Comparison of ENCODE assay signal across 24 cellular contexts in the genomic region with DNA sequence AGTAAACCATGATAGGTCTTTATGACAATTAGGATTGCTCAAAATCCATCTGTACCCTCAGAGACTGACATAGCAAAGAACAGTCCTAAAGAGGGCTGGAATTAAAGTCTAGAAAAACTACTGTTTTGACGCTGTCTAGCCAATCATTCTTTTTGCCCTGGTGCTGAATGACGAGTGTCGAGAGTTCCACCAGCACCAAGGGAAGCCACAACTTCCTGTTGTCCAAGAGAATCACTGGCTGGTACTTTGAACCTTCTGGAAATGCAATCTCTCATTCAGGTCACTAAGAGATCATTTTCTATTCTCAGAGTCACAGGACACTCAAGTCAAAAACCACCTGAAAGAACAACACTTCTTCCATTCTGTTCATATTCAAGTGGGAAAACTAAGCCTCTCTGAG. TPM values are rescaled to one million over a fixed set of nuclear protein-coding genes. Genes with fewer than 3 reads are reported as not detected.
DNase-seq lines count a peak whose midpoint lies in the region; ATAC-seq and TF ChIP-seq lines count a peak whose summit lies in the region.
"Had no signal": no experiment of that assay in that cellular context is flagged by ENCODE, and none has a peak within 500 bp of the region (broad histone marks: within the 10 kb centered on the region; RNA-seq: fewer than 3 reads in every experiment).

No MANE protein-coding gene starts in this region.

- DNase-seq in GM23248: no peak
- no peak for DNase-seq in HFFc6
- no peak for DNase-seq in chondrocyte (ENCODE audit: low spot score)
- no peak for DNase-seq in thyroid gland
- DNase-seq in T-helper 17 cell: no peak
- DNase-seq: 8988T; ACHN; BE2C; C1 segment of cervical spinal cord; CD4-positive, alpha-beta memory T cell; CD4-positive, CD25-positive, alpha-beta regulatory T cell; CD8-positive, alpha-beta memory T cell; COR-L47; DMS 273 treated with DMSO at 0.1 percent for 48 hours; DMS153; DMS53; DMS79; DND-41; EL; GDM1 had no signal

- no peak for TF ChIP-seq POLR2A in thyroid gland (IDR thresholded peaks at IDR 0.05)

- H3K9me2 ChIP-seq in GM23248 (ENCODE audit: insufficient read depth): no peaks in the 10 kb centered on the region

- intact Hi-C loops in thyroid gland (cut with DNase I): no loop called here

- in situ Hi-C loops in GM23248 (cut with MboI): no loop called here

- WGBS in GM23248 (ENCODE audit: low coverage in 1 of 2, low lambda C conversion rate in 2 of 2, missing lambda C conversion rate in 2 of 2), 2 experiments: 81 to 90% methylated on average over 3 of the region's 3 CpGs
- 91 to 94% methylated on average over 3 of the region's 3 CpGs for WGBS in thyroid gland, 2 donors

- peak overlapping the region; percentile 34 for H3K27ac ChIP-seq in GM23248
- peak overlapping the region in 2 of 3 donors; percentile 20 to 64 for H3K27ac ChIP-seq in thyroid gland
- H3K27ac ChIP-seq: BLaER1 had no signal

- peaks cover 48% of the 10 kb centered on the region for H3K4me1 ChIP-seq in GM23248 (ENCODE audit: insufficient read depth)
- H3K4me1 ChIP-seq in thyroid gland: peaks cover 26 to 36% of the 10 kb centered on the region in 2 donors
- H3K4me1 ChIP-seq: BE2C, BLaER1 had no signal

- TF ChIP-seq CTCF in HFFc6 (IDR thresholded peaks at IDR 0.05) (no peak), chondrocyte (IDR thresholded peaks at IDR 0.05) (no peak), thyroid gland (IDR thresholded peaks at IDR 0.05) (no peak)

- no peaks in the 10 kb centered on the region for H3K27me3 ChIP-seq in GM23248 (replicated peaks; ENCODE audit: insufficient read depth)
- H3K27me3 ChIP-seq in thyroid gland: no peaks in the 10 kb centered on the region
- H3K27me3 ChIP-seq: BE2C, BLaER1 had no signal

- H3K36me3 Mint-ChIP-seq in HFFc6 (ENCODE audit: low read depth): peaks cover 82% of the 10 kb centered on the region
- H3K36me3 Mint-ChIP-seq in chondrocyte (ENCODE audit: low read depth): peaks cover 67% of the 10 kb centered on the region
- H3K36me3 Mint-ChIP-seq in T-helper 17 cell (ENCODE audit: low read depth): no peaks in the 10 kb centered on the region
- H3K36me3 Mint-ChIP-seq: CD14-positive monocyte; CD4-positive, alpha-beta memory T cell; CD4-positive, CD25-positive, alpha-beta regulatory T cell; CD8-positive, alpha-beta memory T cell had no signal

- H3K36me3 ChIP-seq in GM23248 (ENCODE audit: low read depth): peaks cover 85% of the 10 kb centered on the region
- H3K36me3 ChIP-seq in thyroid gland: no peaks in the 10 kb centered on the region
- H3K36me3 ChIP-seq: BE2C, BLaER1 had no signal

- H3K79me2 ChIP-seq in GM23248 (ENCODE audit: insufficient read depth): peaks cover 98% of the 10 kb centered on the region

- no peak overlapping the region for H3K4me2 ChIP-seq in GM23248 (ENCODE audit: unreplicated experiment)
- H3K4me2 ChIP-seq: BLaER1 had no signal

- H3K27ac Mint-ChIP-seq in HFFc6: 0 out of 2 replicates have a peak overlapping the region, but pooled peaks have one; percentile 10
- peak overlapping the region; percentile 72 for H3K27ac Mint-ChIP-seq in chondrocyte (ENCODE audit: unreplicated experiment)
- H3K27ac Mint-ChIP-seq in T-helper 17 cell: no peak overlapping the region
- H3K27ac Mint-ChIP-seq: CD14-positive monocyte; CD4-positive, alpha-beta memory T cell; CD4-positive, CD25-positive, alpha-beta regulatory T cell; CD8-positive, alpha-beta memory T cell had no signal

- no peak overlapping the region for H2AFZ ChIP-seq in GM23248

- H3F3A ChIP-seq in GM23248 (ENCODE audit: insufficient read depth): peaks cover 94% of the 10 kb centered on the region

- H3K9me3 ChIP-seq in GM23248 (ENCODE audit: low read depth) (no peaks in the 10 kb centered on the region), thyroid gland (no peaks in the 10 kb centered on the region), T-helper 17 cell (ENCODE audit: control insufficient read depth, low read length, poor library complexity, severe bottlenecking) (no peaks in the 10 kb centered on the region)
- H3K9me3 ChIP-seq: BE2C, BLaER1 had no signal

- no peak overlapping the region for H3K9ac ChIP-seq in GM23248
- H3K9ac ChIP-seq: BLaER1 had no signal

- H3K4me3 ChIP-seq in GM23248: no peak overlapping the region
- no peak overlapping the region for H3K4me3 ChIP-seq in thyroid gland (replicated peaks in 1 of 3)
- H3K4me3 ChIP-seq: BLaER1 had no signal

- H3K27me3 Mint-ChIP-seq in HFFc6 (ENCODE audit: insufficient read depth) (no peaks in the 10 kb centered on the region; the same call in 1 of the 2 replicates), chondrocyte (ENCODE audit: low read depth) (no peaks in the 10 kb centered on the region), T-helper 17 cell (peaks cover 8% of the 10 kb centered on the region)
- H3K27me3 Mint-ChIP-seq: CD4-positive, alpha-beta memory T cell had no signal

- no peak overlapping the region for H3K4me3 Mint-ChIP-seq in HFFc6
- H3K4me3 Mint-ChIP-seq in chondrocyte (ENCODE audit: unreplicated experiment): no peak overlapping the region
- H3K4me3 Mint-ChIP-seq in T-helper 17 cell: no peak overlapping the region
- H3K4me3 Mint-ChIP-seq: CD14-positive monocyte; CD4-positive, alpha-beta memory T cell; CD4-positive, CD25-positive, alpha-beta regulatory T cell; CD8-positive, alpha-beta memory T cell had no signal

- H4K20me1 ChIP-seq in GM23248 (ENCODE audit: insufficient read depth): peaks cover 5% of the 10 kb centered on the region; the same call in 1 of the 2 replicates
- H4K20me1 ChIP-seq: BLaER1 had no signal

- ATAC-seq in T-helper 17 cell (no peak), HG03095 (IDR thresholded peaks at IDR 0.05; ENCODE audit: unreplicated experiment) (no peak), HG02623 (IDR thresholded peaks at IDR 0.05; ENCODE audit: unreplicated experiment) (no peak)

- H3K4me1 Mint-ChIP-seq in HFFc6 (ENCODE audit: low read depth): peaks cover 86% of the 10 kb centered on the region
- H3K4me1 Mint-ChIP-seq in chondrocyte (ENCODE audit: low read depth): peaks cover 86% of the 10 kb centered on the region
- H3K4me1 Mint-ChIP-seq in T-helper 17 cell: no peaks in the 10 kb centered on the region
- H3K4me1 Mint-ChIP-seq: CD14-positive monocyte; CD4-positive, alpha-beta memory T cell; CD4-positive, CD25-positive, alpha-beta regulatory T cell; CD8-positive, alpha-beta memory T cell had no signal

- H3K9me3 Mint-ChIP-seq in HFFc6 (no peaks in the 10 kb centered on the region), chondrocyte (ENCODE audit: low read depth) (no peaks in the 10 kb centered on the region)
- H3K9me3 Mint-ChIP-seq: CD4-positive, alpha-beta memory T cell had no signal

RNA-seq across cellular contexts. Expression of a gene that starts 37.7 kb away (rescaled TPM):
- total RNA-seq in GM23248 (2014; rRNA removed; shearing (Covaris generic)): 1,478 and 1,559 TPM in 2 replicates
- polyA plus RNA-seq in GM23248 (2016; fragmentation: Nextera tagmentation; extraction: Ambion mirVana): 346 and 374 TPM in 2 replicates
- total RNA-seq in HFFc6 (2021; fragmentation: NEBNext Ultra II Directional; extraction: Animal tissue kit (Norgen Biotek cat#: 25700)): 100 to 1,000 TPM; 584 to 754 (median 609) TPM
- total RNA-seq in chondrocyte (1,183 to 1,794 TPM (median 1,190 TPM) in 3 replicates), thyroid gland (100 to 1,000 TPM; 113 to 147 (median 120) TPM), T-helper 17 cell (under 1 TPM; 0.07 to 0.29 TPM)
- polyA plus RNA-seq: CD14-positive monocyte; CD4-positive, alpha-beta memory T cell; CD4-positive, CD25-positive, alpha-beta regulatory T cell had no signal

Comparison
In these comparisons a context has a peak if more than half of its experiments do, and no peak if none do; other contexts are left out.
1. RNA of a gene that starts 37.7 kb away (total RNA-seq): 1,478 to 1,559 TPM in GM23248, 1,183 to 1,794 TPM in chondrocyte, 584 to 754 TPM in HFFc6 and 113 to 147 TPM in thyroid gland; 0.07 to 0.29 TPM in T-helper 17 cell; every median in the first group is over 10 times any median in the second.